Comparison of ENCODE assay signal across 9 cellular contexts in genomic region chr22:39559456-39560105, GRCh38. TPM values are rescaled to one million over a fixed set of nuclear protein-coding genes. Genes with fewer than 3 reads are reported as not detected.
DNase-seq lines count a peak whose midpoint lies in the region; ATAC-seq and TF ChIP-seq lines count a peak whose summit lies in the region.
"Had no signal": no experiment of that assay in that cellular context is flagged by ENCODE, and none has a peak within 500 bp of the region (broad histone marks: within the 10 kb centered on the region; RNA-seq: fewer than 3 reads in every experiment).

No MANE protein-coding gene starts in this region.

- POLR2A ChIA-PET in BJ (lab: Charles Lee) = no interaction called here

- H3K36me3 ChIP-seq in BJ (ENCODE audit: control insufficient read depth, insufficient read depth, low read length) (no peaks in the 10 kb centered on the region), GM23338 (ENCODE audit: insufficient read depth) (no peaks in the 10 kb centered on the region), adipocyte (ENCODE audit: control insufficient read depth, insufficient read depth, low read length, severe bottlenecking) (no peaks in the 10 kb centered on the region)

- H3K4me3 ChIP-seq in BJ (ENCODE audit: low read depth, low read length) (no peak overlapping the region), GM23338 (no peak overlapping the region), adipocyte (ENCODE audit: low read length) (no peak overlapping the region)

- H3K27me3 ChIP-seq in BJ (ENCODE audit: control insufficient read depth, insufficient read depth, low read length) = peaks cover 40% of the 10 kb centered on the region
- peaks cover 46% of the 10 kb centered on the region for H3K27me3 ChIP-seq in GM23338 (ENCODE audit: insufficient read depth)
- H3K27me3 ChIP-seq in adipocyte (replicated peaks; ENCODE audit: control insufficient read depth, insufficient read depth, low read length) = peaks cover 70% of the 10 kb centered on the region

- ATAC-seq in GM23338 = peak; percentile 79

- peaks cover 12% of the 10 kb centered on the region for H3K4me1 Mint-ChIP-seq in GM23338

- H3K27ac Mint-ChIP-seq in GM23338 = no peak overlapping the region

- H2AFZ ChIP-seq in GM23338 = no peak overlapping the region

- H3K9me3 ChIP-seq in adipocyte (ENCODE audit: control insufficient read depth, low read length) = no peaks in the 10 kb centered on the region

- no peaks in the 10 kb centered on the region; the same call in 1 of the 2 replicates for H3K4me1 ChIP-seq in GM23338 (ENCODE audit: insufficient read depth)
- peaks cover 3% of the 10 kb centered on the region for H3K4me1 ChIP-seq in adipocyte (ENCODE audit: control insufficient read depth, insufficient read depth, low read length)

- peaks cover 8% of the 10 kb centered on the region; the same call in 1 of the 2 replicates for H3F3A ChIP-seq in GM23338 (replicated peaks; ENCODE audit: low read depth)

- no peaks in the 10 kb centered on the region for H3K79me2 ChIP-seq in GM23338 (replicated peaks; ENCODE audit: insufficient read depth)

- no peak overlapping the region for H3K9ac ChIP-seq in adipocyte (ENCODE audit: low read length)

- H3K4me3 Mint-ChIP-seq in GM23338 = no peak overlapping the region

- peaks cover 11% of the 10 kb centered on the region; the same call in 1 of the 2 replicates for H4K20me1 ChIP-seq in GM23338 (replicated peaks; ENCODE audit: insufficient read depth)

- peaks cover 42% of the 10 kb centered on the region for H3K27me3 Mint-ChIP-seq in GM23338 (ENCODE audit: insufficient read depth, low read depth, poor library complexity)

- H3K9me3 Mint-ChIP-seq in GM23338 = no peaks in the 10 kb centered on the region

- TF ChIP-seq CTCF in BJ (IDR thresholded peaks at IDR 0.05; ENCODE audit: insufficient read depth, low read depth, low read length) = peak; percentile 61
- peak; percentile 90 for TF ChIP-seq CTCF in GM23338 (conservative IDR thresholded peaks at IDR 0.05; ENCODE audit: low read depth in 2 of 2)

- H3K4me2 ChIP-seq in GM23338 = peak overlapping the region; percentile 38; the same call in 1 of the 2 replicates

- no peaks in the 10 kb centered on the region for H3K36me3 Mint-ChIP-seq in GM23338 (ENCODE audit: low read depth)

- DNase-seq in BJ (ENCODE audit: low read depth) (no peak), GM23338 (ENCODE audit: low spot score) (peak; percentile 89), adipocyte (ENCODE audit: low read depth) (peak; percentile 29), iPS-NIHi7 (ENCODE audit: extremely low spot score) (peak; percentile 88), NCI-H446 treated with DMSO at 0.1 percent for 48 hours (lab: John Stamatoyannopoulos, UW) (no peak), NCI-H1694 treated with DMSO at 0.1 percent for 48 hours (lab: John Stamatoyannopoulos, UW) (no peak), SW 1271 (lab: John Stamatoyannopoulos, UW) (no peak)
- DNase-seq in stimulated activated naive CD4-positive, alpha-beta T cell (lab: John Stamatoyannopoulos, UW) = no peak
- DNase-seq: NCI-H524 treated with DMSO at 0.1 percent for 48 hours had no signal

- no peak overlapping the region for H3K27ac ChIP-seq in GM23338 (ENCODE audit: low read depth)

- H3K9me2 ChIP-seq in GM23338 (ENCODE audit: insufficient read depth) = no peaks in the 10 kb centered on the region

- CTCF ChIA-PET in BJ (lab: Yijun Ruan, JAX) = interaction anchor here (0.9 to 2.9 kb wide), 5 partner anchors 8 to 465 kb away, joined by 3 to 14 read pairs (median 5); no protein-coding TSS in a partner anchor

TF ChIP-seq in GM23338, 12 proteins besides CTCF, POLR2A, EP300 and RAD21:
- TF ChIP-seq EZH2 (IDR thresholded peaks at IDR 0.05; ENCODE audit: low read depth, unreplicated experiment) (no peak), POLR2AphosphoS5 (IDR thresholded peaks at IDR 0.05; ENCODE audit: low read depth) (no peak), JUNB (IDR thresholded peaks at IDR 0.05; ENCODE audit: unreplicated experiment) (no peak)
- TF ChIP-seq, protein P1, sequence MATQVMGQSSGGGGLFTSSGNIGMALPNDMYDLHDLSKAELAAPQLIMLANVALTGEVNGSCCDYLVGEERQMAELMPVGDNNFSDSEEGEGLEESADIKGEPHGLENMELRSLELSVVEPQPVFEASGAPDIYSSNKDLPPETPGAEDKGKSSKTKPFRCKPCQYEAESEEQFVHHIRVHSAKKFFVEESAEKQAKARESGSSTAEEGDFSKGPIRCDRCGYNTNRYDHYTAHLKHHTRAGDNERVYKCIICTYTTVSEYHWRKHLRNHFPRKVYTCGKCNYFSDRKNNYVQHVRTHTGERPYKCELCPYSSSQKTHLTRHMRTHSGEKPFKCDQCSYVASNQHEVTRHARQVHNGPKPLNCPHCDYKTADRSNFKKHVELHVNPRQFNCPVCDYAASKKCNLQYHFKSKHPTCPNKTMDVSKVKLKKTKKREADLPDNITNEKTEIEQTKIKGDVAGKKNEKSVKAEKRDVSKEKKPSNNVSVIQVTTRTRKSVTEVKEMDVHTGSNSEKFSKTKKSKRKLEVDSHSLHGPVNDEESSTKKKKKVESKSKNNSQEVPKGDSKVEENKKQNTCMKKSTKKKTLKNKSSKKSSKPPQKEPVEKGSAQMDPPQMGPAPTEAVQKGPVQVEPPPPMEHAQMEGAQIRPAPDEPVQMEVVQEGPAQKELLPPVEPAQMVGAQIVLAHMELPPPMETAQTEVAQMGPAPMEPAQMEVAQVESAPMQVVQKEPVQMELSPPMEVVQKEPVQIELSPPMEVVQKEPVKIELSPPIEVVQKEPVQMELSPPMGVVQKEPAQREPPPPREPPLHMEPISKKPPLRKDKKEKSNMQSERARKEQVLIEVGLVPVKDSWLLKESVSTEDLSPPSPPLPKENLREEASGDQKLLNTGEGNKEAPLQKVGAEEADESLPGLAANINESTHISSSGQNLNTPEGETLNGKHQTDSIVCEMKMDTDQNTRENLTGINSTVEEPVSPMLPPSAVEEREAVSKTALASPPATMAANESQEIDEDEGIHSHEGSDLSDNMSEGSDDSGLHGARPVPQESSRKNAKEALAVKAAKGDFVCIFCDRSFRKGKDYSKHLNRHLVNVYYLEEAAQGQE (IDR thresholded peaks at IDR 0.05; ENCODE audit: unreplicated experiment) = no peak

RNA-seq across cellular contexts. Expression of gene CACNA1I, which starts 11.0 kb away (rescaled TPM):
- polyA plus RNA-seq in BJ (2011; rRNA removed) = 0.01 TPM in 1 of 2 replicates, not detected in the other
- polyA minus RNA-seq in BJ (2011; rRNA and poly(A)+ RNA removed) = 0.05 TPM in 1 of 2 replicates, not detected in the other
- total RNA-seq in GM23338 (2014; rRNA removed; shearing (Covaris generic)) = 1.7 and 2.4 TPM in 2 replicates
- polyA plus RNA-seq in GM23338 (2016; fragmentation: Nextera tagmentation; extraction: Ambion mirVana) = 0.42 and 0.47 TPM in 2 replicates

RNA-seq across cellular contexts. Expression of gene RPS19BP1, which starts 27.0 kb away (rescaled TPM):
- polyA plus RNA-seq in BJ (2011; rRNA removed) (64.0 and 66.7 TPM in 2 replicates), GM23338 (2016; fragmentation: Nextera tagmentation; extraction: Ambion mirVana) (215 and 216 TPM in 2 replicates)
- 4.8 and 11.0 TPM in 2 replicates for polyA minus RNA-seq in BJ (2011; rRNA and poly(A)+ RNA removed)
- total RNA-seq in GM23338 (2014; rRNA removed; shearing (Covaris generic)) = 153 and 169 TPM in 2 replicates

RNA-seq across cellular contexts. Expression of gene ATF4, which starts 39.2 kb away (rescaled TPM):
- polyA plus RNA-seq in BJ (2011; rRNA removed) = 886 and 999 TPM in 2 replicates
- polyA minus RNA-seq in BJ (2011; rRNA and poly(A)+ RNA removed) = 177 and 288 TPM in 2 replicates
- 366 and 446 TPM in 2 replicates for total RNA-seq in GM23338 (2014; rRNA removed; shearing (Covaris generic))
- 553 and 628 TPM in 2 replicates for polyA plus RNA-seq in GM23338 (2016; fragmentation: Nextera tagmentation; extraction: Ambion mirVana)

RNA-seq across cellular contexts. Expression of gene MIEF1, which starts 57.5 kb away (rescaled TPM):
- polyA plus RNA-seq in BJ (2011; rRNA removed) = 17.5 and 21.0 TPM in 2 replicates
- polyA minus RNA-seq in BJ (2011; rRNA and poly(A)+ RNA removed) = 14.9 and 20.7 TPM in 2 replicates
- 30.0 and 40.1 TPM in 2 replicates for total RNA-seq in GM23338 (2014; rRNA removed; shearing (Covaris generic))
- 12.2 and 13.2 TPM in 2 replicates for polyA plus RNA-seq in GM23338 (2016; fragmentation: Nextera tagmentation; extraction: Ambion mirVana)

Comparison
In these comparisons a context has a peak if more than half of its experiments do, and no peak if none do; other contexts are left out.
1. DNase-seq: peak in GM23338 (single experiment), adipocyte (single experiment) and iPS-NIHi7 (single experiment); none in BJ (single experiment), NCI-H446 treated with DMSO at 0.1 percent for 48 hours (single experiment), stimulated activated naive CD4-positive, alpha-beta T cell (0 of 6), NCI-H1694 treated with DMSO at 0.1 percent for 48 hours (single experiment) and SW 1271 (0 of 2).